Comparison of ENCODE assay signal across 1 cellular context in the genomic region with DNA sequence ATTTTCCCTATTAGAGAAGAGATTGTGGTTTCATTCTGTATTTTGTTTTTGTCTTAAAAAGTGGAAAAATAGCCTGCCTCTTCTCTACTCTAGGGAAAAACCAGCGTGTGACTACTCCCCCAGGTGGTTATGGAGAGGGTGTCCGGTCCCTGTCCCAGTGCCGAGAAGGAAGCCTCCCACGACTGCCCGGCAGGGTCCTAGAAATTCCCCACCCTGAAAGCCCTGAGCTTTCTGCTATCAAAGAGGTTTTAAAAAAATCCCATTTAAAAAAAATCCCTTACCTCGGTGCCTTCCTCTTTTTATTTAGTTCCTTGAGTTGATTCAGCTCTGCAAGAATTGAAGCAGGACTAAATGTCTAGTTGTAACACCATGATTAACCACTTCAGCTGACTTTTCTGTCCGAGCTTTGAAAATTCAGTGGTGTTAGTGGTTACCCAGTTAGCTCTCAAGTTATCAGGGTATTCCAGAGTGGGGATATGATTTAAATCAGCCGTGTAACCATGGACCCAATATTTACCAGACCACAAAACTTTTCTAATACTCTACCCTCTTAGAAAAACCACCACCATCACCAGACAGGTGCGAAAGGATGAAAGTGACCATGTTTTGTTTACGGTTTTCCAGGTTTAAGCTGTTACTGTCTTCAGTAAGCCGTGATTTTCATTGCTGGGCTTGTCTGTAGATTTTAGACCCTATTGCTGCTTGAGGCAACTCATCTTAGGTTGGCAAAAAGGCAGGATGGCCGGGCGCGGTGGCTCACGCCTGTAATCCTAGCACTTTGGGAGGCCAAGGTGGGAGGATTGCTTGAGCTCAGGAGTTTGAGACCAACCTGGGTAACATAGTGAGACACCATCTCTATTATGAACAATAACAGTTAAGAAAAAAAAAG.
TF ChIP-seq lines count a peak whose summit lies in the region.

No MANE protein-coding gene starts in this region.

TF ChIP-seq in H1, 55 proteins besides CTCF, POLR2A, EP300 and RAD21:
- TF ChIP-seq YY1 (IDR thresholded peaks at IDR 0.05; ENCODE audit: low read depth, low read length) = no peak
- TF ChIP-seq TBP (IDR thresholded peaks at IDR 0.05; ENCODE audit: low read depth, low read length) = no peak
- no peak for TF ChIP-seq SUZ12 (IDR thresholded peaks at IDR 0.05; ENCODE audit: low read length)
- TF ChIP-seq BCL11A (IDR thresholded peaks at IDR 0.05; ENCODE audit: low read depth in 2 of 2, low read length in 2 of 2) = no peak
- TF ChIP-seq, protein P1, sequence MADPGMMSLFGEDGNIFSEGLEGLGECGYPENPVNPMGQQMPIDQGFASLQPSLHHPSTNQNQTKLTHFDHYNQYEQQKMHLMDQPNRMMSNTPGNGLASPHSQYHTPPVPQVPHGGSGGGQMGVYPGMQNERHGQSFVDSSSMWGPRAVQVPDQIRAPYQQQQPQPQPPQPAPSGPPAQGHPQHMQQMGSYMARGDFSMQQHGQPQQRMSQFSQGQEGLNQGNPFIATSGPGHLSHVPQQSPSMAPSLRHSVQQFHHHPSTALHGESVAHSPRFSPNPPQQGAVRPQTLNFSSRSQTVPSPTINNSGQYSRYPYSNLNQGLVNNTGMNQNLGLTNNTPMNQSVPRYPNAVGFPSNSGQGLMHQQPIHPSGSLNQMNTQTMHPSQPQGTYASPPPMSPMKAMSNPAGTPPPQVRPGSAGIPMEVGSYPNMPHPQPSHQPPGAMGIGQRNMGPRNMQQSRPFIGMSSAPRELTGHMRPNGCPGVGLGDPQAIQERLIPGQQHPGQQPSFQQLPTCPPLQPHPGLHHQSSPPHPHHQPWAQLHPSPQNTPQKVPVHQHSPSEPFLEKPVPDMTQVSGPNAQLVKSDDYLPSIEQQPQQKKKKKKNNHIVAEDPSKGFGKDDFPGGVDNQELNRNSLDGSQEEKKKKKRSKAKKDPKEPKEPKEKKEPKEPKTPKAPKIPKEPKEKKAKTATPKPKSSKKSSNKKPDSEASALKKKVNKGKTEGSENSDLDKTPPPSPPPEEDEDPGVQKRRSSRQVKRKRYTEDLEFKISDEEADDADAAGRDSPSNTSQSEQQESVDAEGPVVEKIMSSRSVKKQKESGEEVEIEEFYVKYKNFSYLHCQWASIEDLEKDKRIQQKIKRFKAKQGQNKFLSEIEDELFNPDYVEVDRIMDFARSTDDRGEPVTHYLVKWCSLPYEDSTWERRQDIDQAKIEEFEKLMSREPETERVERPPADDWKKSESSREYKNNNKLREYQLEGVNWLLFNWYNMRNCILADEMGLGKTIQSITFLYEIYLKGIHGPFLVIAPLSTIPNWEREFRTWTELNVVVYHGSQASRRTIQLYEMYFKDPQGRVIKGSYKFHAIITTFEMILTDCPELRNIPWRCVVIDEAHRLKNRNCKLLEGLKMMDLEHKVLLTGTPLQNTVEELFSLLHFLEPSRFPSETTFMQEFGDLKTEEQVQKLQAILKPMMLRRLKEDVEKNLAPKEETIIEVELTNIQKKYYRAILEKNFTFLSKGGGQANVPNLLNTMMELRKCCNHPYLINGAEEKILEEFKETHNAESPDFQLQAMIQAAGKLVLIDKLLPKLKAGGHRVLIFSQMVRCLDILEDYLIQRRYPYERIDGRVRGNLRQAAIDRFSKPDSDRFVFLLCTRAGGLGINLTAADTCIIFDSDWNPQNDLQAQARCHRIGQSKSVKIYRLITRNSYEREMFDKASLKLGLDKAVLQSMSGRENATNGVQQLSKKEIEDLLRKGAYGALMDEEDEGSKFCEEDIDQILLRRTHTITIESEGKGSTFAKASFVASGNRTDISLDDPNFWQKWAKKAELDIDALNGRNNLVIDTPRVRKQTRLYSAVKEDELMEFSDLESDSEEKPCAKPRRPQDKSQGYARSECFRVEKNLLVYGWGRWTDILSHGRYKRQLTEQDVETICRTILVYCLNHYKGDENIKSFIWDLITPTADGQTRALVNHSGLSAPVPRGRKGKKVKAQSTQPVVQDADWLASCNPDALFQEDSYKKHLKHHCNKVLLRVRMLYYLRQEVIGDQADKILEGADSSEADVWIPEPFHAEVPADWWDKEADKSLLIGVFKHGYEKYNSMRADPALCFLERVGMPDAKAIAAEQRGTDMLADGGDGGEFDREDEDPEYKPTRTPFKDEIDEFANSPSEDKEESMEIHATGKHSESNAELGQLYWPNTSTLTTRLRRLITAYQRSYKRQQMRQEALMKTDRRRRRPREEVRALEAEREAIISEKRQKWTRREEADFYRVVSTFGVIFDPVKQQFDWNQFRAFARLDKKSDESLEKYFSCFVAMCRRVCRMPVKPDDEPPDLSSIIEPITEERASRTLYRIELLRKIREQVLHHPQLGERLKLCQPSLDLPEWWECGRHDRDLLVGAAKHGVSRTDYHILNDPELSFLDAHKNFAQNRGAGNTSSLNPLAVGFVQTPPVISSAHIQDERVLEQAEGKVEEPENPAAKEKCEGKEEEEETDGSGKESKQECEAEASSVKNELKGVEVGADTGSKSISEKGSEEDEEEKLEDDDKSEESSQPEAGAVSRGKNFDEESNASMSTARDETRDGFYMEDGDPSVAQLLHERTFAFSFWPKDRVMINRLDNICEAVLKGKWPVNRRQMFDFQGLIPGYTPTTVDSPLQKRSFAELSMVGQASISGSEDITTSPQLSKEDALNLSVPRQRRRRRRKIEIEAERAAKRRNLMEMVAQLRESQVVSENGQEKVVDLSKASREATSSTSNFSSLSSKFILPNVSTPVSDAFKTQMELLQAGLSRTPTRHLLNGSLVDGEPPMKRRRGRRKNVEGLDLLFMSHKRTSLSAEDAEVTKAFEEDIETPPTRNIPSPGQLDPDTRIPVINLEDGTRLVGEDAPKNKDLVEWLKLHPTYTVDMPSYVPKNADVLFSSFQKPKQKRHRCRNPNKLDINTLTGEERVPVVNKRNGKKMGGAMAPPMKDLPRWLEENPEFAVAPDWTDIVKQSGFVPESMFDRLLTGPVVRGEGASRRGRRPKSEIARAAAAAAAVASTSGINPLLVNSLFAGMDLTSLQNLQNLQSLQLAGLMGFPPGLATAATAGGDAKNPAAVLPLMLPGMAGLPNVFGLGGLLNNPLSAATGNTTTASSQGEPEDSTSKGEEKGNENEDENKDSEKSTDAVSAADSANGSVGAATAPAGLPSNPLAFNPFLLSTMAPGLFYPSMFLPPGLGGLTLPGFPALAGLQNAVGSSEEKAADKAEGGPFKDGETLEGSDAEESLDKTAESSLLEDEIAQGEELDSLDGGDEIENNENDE (IDR thresholded peaks at IDR 0.05; ENCODE audit: insufficient replicate concordance, low read length) = no peak
- TF ChIP-seq, protein P2, sequence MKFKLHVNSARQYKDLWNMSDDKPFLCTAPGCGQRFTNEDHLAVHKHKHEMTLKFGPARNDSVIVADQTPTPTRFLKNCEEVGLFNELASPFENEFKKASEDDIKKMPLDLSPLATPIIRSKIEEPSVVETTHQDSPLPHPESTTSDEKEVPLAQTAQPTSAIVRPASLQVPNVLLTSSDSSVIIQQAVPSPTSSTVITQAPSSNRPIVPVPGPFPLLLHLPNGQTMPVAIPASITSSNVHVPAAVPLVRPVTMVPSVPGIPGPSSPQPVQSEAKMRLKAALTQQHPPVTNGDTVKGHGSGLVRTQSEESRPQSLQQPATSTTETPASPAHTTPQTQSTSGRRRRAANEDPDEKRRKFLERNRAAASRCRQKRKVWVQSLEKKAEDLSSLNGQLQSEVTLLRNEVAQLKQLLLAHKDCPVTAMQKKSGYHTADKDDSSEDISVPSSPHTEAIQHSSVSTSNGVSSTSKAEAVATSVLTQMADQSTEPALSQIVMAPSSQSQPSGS (IDR thresholded peaks at IDR 0.05; ENCODE audit: low read length) = no peak
- TF ChIP-seq JUND (IDR thresholded peaks at IDR 0.05; ENCODE audit: low read length) = no peak
- TF ChIP-seq TEAD4 (IDR thresholded peaks at IDR 0.05; ENCODE audit: low read depth, low read length) = no peak
- no peak for TF ChIP-seq SIRT6 (IDR thresholded peaks at IDR 0.05; ENCODE audit: low read length)
- no peak for TF ChIP-seq EGR1 (IDR thresholded peaks at IDR 0.05; ENCODE audit: borderline replicate concordance, low read depth, low read length)
- TF ChIP-seq CBX8 (IDR thresholded peaks at IDR 0.05; ENCODE audit: borderline replicate concordance, low read depth, low read length) = no peak
- TF ChIP-seq KDM5A (IDR thresholded peaks at IDR 0.05; ENCODE audit: low read length) = no peak
- TF ChIP-seq, protein P3, sequence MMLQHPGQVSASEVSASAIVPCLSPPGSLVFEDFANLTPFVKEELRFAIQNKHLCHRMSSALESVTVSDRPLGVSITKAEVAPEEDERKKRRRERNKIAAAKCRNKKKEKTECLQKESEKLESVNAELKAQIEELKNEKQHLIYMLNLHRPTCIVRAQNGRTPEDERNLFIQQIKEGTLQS (IDR thresholded peaks at IDR 0.05; ENCODE audit: insufficient read depth, low read depth, low read length) = no peak
- TF ChIP-seq EZH2 (IDR thresholded peaks at IDR 0.05; ENCODE audit: low read depth, low read length, severe bottlenecking) = no peak
- no peak for TF ChIP-seq SP2 (IDR thresholded peaks at IDR 0.05; ENCODE audit: low read length)
TF ChIP-seq in H1: peak in this region for 0.
